ENCODE assay signal across 14 cellular contexts in genomic region chr10:71076473-71077142, GRCh38.
A peak's percentile ranks its signal among the peaks of the same experiment; 100 is the strongest.
DNase-seq lines count a peak whose midpoint lies in the region; ATAC-seq lines count a peak whose summit lies in the region.
"Had no signal": no experiment of that assay in that cellular context is flagged by ENCODE, and none has a peak within 500 bp of the region (broad histone marks: within the 10 kb centered on the region; RNA-seq: fewer than 3 reads in every experiment).

No MANE protein-coding gene starts in this region.

- intact Hi-C loops in posterior vena cava (cut with DNase I), result no loop called here

- no peak for ATAC-seq in activated CD4-positive, CD25-positive, alpha-beta regulatory T cell treated with anti-CD3 and anti-CD28 coated beads, Interleukin-2, amount 50 U/mL, for 24 hours
- ATAC-seq in GM18858 (IDR thresholded peaks at IDR 0.05; ENCODE audit: unreplicated experiment) (no peak), GM21367 (IDR thresholded peaks at IDR 0.05; ENCODE audit: unreplicated experiment) (no peak)
- ATAC-seq: GM12878 had no signal

- DNase-seq in activated CD4-positive, CD25-positive, alpha-beta regulatory T cell treated with anti-CD3 and anti-CD28 coated beads, Interleukin-2, amount 50 U/mL, for 72 hours, result peak; percentile 8
- DNase-seq in NCI-H2081 (lab: John Stamatoyannopoulos, UW), result peak; percentile 65 to 81
- peak; percentile 48 for DNase-seq in ecto neural progenitor cell (ENCODE audit: low spot score)
- DNase-seq in posterior vena cava (ENCODE audit: low spot score), result peak; percentile 58
- no peak for DNase-seq in NCI-H2029 treated with DMSO at 0.1 percent for 48 hours (lab: John Stamatoyannopoulos, UW)
- DNase-seq: activated CD4-positive, alpha-beta T cell treated with anti-CD3 and anti-CD28 coated beads, Interleukin-2, amount 50 U/mL, for 1 hour; cerebellar nuclear complex; erythroblast; mesenchymal stem cell; uterus had no signal
